ENCODE assay signal across 1 cellular context in the genomic region with DNA sequence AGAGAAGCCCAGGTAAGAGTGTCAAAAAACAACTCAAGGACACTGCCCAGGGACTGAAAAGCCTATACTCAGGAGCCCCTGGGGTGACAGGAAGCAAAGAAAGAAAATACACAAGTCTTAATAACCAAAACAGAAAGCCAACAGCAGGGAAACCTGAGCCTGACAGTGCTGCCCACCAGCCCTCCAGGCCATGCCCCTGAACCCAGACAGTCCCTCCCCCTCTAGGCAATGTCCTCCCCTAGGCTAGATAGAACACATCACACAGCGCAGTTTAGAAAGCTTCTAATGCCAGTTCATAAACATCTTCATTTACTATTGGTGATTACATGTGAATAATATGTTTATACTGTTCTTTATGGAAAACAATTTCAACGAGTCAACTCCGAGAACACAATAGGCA.
TF ChIP-seq lines count a peak whose summit lies in the region.

No MANE protein-coding gene starts in this region.

TF ChIP-seq in HEK293, 187 proteins besides CTCF, POLR2A, EP300 and RAD21 (continued from another document):
- TF ChIP-seq, protein P1, sequence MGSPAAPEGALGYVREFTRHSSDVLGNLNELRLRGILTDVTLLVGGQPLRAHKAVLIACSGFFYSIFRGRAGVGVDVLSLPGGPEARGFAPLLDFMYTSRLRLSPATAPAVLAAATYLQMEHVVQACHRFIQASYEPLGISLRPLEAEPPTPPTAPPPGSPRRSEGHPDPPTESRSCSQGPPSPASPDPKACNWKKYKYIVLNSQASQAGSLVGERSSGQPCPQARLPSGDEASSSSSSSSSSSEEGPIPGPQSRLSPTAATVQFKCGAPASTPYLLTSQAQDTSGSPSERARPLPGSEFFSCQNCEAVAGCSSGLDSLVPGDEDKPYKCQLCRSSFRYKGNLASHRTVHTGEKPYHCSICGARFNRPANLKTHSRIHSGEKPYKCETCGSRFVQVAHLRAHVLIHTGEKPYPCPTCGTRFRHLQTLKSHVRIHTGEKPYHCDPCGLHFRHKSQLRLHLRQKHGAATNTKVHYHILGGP (tag by site-specific recombination; IDR thresholded peaks at IDR 0.05), result no peak
